Comparison of ENCODE assay signal across 1 cellular context in the genomic region with DNA sequence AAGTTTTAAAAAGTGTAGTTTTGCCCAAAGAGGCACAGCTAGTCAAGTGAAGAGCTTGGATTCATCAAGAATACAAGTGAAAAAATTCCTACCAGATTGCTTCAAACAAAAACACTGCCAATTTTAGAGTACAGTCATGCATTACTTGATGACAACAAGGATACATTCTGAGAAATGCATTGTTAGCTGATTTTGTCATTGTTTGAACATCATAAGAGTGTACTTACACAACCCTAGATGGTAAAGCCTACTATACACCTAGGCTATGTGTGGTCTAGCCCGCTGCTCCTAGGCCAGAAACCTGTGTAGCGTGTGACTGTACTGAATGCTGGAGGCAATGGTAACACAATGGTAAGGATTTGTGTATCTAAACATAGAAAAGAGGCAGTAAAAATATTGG.
TF ChIP-seq lines count a peak whose summit lies in the region.

No MANE protein-coding gene starts in this region.

TF ChIP-seq in endothelial cell of umbilical vein, 7 proteins besides CTCF, POLR2A, EP300 and RAD21:
- TF ChIP-seq JUN (IDR thresholded peaks at IDR 0.05; ENCODE audit: borderline replicate concordance, insufficient read depth, insufficient read length, low read depth) (no peak), EZH2 (IDR thresholded peaks at IDR 0.05; ENCODE audit: borderline replicate concordance, low read depth, low read length, severe bottlenecking) (no peak), POLR2AphosphoS5 (IDR thresholded peaks at IDR 0.05; ENCODE audit: insufficient read depth, low read depth, low read length) (no peak)
TF ChIP-seq in endothelial cell of umbilical vein: peak in this region for 0.
